Comparison of ENCODE assay signal across 37 cellular contexts in the genomic region with DNA sequence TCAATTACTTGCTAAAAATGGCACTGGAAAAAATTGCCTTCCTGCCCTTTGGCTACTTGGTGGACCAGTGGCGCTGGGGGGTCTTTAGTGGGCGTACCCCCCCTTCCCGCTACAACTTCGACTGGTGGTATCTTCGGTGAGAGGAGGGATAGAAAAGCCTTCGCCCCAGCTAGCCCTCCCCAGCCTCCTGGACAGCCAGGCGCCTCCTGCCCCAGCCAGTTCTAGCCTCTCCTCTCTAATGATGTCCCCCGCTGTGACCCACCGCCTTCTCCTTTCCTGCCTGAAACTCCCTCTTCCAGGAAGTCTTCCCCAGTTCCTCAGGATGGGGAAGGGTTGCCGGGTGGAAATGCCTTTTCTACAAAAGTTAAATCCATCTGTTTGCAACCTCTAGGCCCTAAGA. TPM values are rescaled to one million over a fixed set of nuclear protein-coding genes. Genes with fewer than 3 reads are reported as not detected.
"Had no signal": no experiment of that assay in that cellular context is flagged by ENCODE, and none has a peak within 500 bp of the region (broad histone marks: within the 10 kb centered on the region; RNA-seq: fewer than 3 reads in every experiment).

No MANE protein-coding gene starts in this region.

- DNase-seq: activated CD4-positive, alpha-beta memory T cell treated with anti-CD3 and anti-CD28 coated beads for 36 hours; activated CD4-positive, alpha-beta T cell treated with anti-CD3 and anti-CD28 coated beads, Interleukin-2, amount 10 ng/mL, durations not matched to agents 24 days and 14 days; activated CD4-positive, CD25-positive, alpha-beta regulatory T cell treated with anti-CD3 and anti-CD28 coated beads, Interleukin-2, amount 50 U/mL, for 72 hours; activated CD8-positive, alpha-beta memory T cell treated with anti-CD3 and anti-CD28 coated beads, Interleukin-2, amount 50 U/mL, for 4 hours; activated gamma-delta T cell treated with Interleukin-2 at 50 U/mL for 16 hours; activated naive CD4-positive, alpha-beta T cell treated with anti-CD3 and anti-CD28 coated beads, Interleukin-2, amount 50 U/mL, for 16 hours; activated T-cell treated with anti-CD3 and anti-CD28 coated beads, Interleukin-2, amount 50 U/mL, for 24 hours; amygdala; central memory CD4-positive, alpha-beta T cell; dermis blood vessel endothelial cell; effector CD4-positive, alpha-beta T cell; erythroblast; gastrocnemius medialis; glutamatergic neuron; left cardiac atrium; left ventricle myocardium superior; mucosa of descending colon; nucleus accumbens; stimulated activated CD4-positive, alpha-beta T cell treated with anti-CD3 and anti-CD28 coated beads, Interleukin-1b, Interleukin-23, amount 100 ng/mL, for 48 hours; stimulated activated CD4-positive, alpha-beta T cell treated with anti-CD3 and anti-CD28 coated beads, Interleukin-4, amount 100 ng/mL, for 4 hours; stimulated activated CD8-positive, alpha-beta memory T cell treated with anti-CD3 and anti-CD28 coated beads, Interleukin-4, amount 100 ng/mL, for 48 hours; stimulated activated naive CD4-positive, alpha-beta T cell; T-helper 1 cell; T-helper 9 cell; tibial artery; WERI-Rb-1 had no signal

- ATAC-seq: gastrocnemius medialis, left cardiac atrium, left ventricle myocardium superior, mucosa of descending colon had no signal

- H3K4me3 ChIP-seq: breast epithelium, gastrocnemius medialis, mucosa of descending colon, right atrium auricular region, smooth muscle cell, suprapubic skin, tibial artery had no signal

- H2AFZ ChIP-seq: parathyroid adenoma had no signal

- H3K4me3 Mint-ChIP-seq: activated CD4-positive, alpha-beta memory T cell treated with anti-CD3 and anti-CD28 coated beads for 36 hours; activated CD4-positive, alpha-beta T cell treated with anti-CD3 and anti-CD28 coated beads, Interleukin-2, amount 10 ng/mL, durations not matched to agents 24 days and 14 days; activated T-cell treated with anti-CD3 and anti-CD28 coated beads, Interleukin-2, amount 50 U/mL, for 24 hours; nephron had no signal

- H3K9ac ChIP-seq: parathyroid adenoma had no signal

- H3K9me3 Mint-ChIP-seq: activated CD4-positive, alpha-beta memory T cell treated with anti-CD3 and anti-CD28 coated beads for 36 hours; activated CD4-positive, alpha-beta T cell treated with anti-CD3 and anti-CD28 coated beads, Interleukin-2, amount 10 ng/mL, durations not matched to agents 24 days and 14 days; activated T-cell treated with anti-CD3 and anti-CD28 coated beads, Interleukin-2, amount 50 U/mL, for 24 hours; nephron had no signal

- H3K9me3 ChIP-seq: breast epithelium, gastrocnemius medialis, mucosa of descending colon, right atrium auricular region, suprapubic skin, tibial artery had no signal

- H3K27me3 Mint-ChIP-seq: activated CD4-positive, alpha-beta memory T cell treated with anti-CD3 and anti-CD28 coated beads for 36 hours had no signal

- H3K36me3 Mint-ChIP-seq: activated CD4-positive, alpha-beta memory T cell treated with anti-CD3 and anti-CD28 coated beads for 36 hours had no signal

- H3K36me3 ChIP-seq: breast epithelium, gastrocnemius medialis, right atrium auricular region, tibial artery, WERI-Rb-1 had no signal

- H3K27ac Mint-ChIP-seq: activated CD4-positive, alpha-beta memory T cell treated with anti-CD3 and anti-CD28 coated beads for 36 hours; activated CD4-positive, alpha-beta T cell treated with anti-CD3 and anti-CD28 coated beads, Interleukin-2, amount 10 ng/mL, durations not matched to agents 24 days and 14 days; activated T-cell treated with anti-CD3 and anti-CD28 coated beads, Interleukin-2, amount 50 U/mL, for 24 hours; nephron had no signal

- H3K4me1 Mint-ChIP-seq: nephron had no signal

- H3K27me3 ChIP-seq: breast epithelium, right atrium auricular region had no signal

- H3K4me2 ChIP-seq: smooth muscle cell had no signal

- H3K27ac ChIP-seq: breast epithelium, gastrocnemius medialis, right atrium auricular region, suprapubic skin, tibial artery, WERI-Rb-1 had no signal

RNA-seq across cellular contexts. Expression of gene ACE, which starts 6.2 kb away (rescaled TPM):
- total RNA-seq: activated CD4-positive, alpha-beta T cell treated with anti-CD3 and anti-CD28 coated beads, Interleukin-2, amount 10 ng/mL, durations not matched to agents 24 days and 14 days had no signal

RNA-seq across cellular contexts. Expression of gene KCNH6, which starts 40.1 kb away (rescaled TPM):
- total RNA-seq: activated CD4-positive, alpha-beta memory T cell treated with anti-CD3 and anti-CD28 coated beads for 36 hours; activated CD4-positive, alpha-beta T cell treated with anti-CD3 and anti-CD28 coated beads, Interleukin-2, amount 10 ng/mL, durations not matched to agents 24 days and 14 days; activated CD8-positive, alpha-beta memory T cell treated with anti-CD3 and anti-CD28 coated beads for 36 hours; breast epithelium; dermis blood vessel endothelial cell; gastrocnemius medialis; left cardiac atrium; left ventricle myocardium superior; mesenteric fat pad; myocyte; pulmonary artery endothelial cell; right atrium auricular region; smooth muscle cell; suprapubic skin; ureter had no signal
- polyA plus RNA-seq: smooth muscle cell had no signal
